11 cellular contexts compared by ENCODE assay signal in genomic region chr13:75415720-75416119, GRCh38.
A peak's percentile ranks its signal among the peaks of the same experiment; 100 is the strongest.
DNase-seq lines count a peak whose midpoint lies in the region; ATAC-seq and TF ChIP-seq lines count a peak whose summit lies in the region.
"Had no signal": no experiment of that assay in that cellular context is flagged by ENCODE, and none has a peak within 500 bp of the region (broad histone marks: within the 10 kb centered on the region; RNA-seq: fewer than 3 reads in every experiment).

No MANE protein-coding gene starts in this region.

- H3K14ac ChIP-seq in neuronal stem cell (ENCODE audit: low read length), result no peak overlapping the region

- TF ChIP-seq CTCF in RWPE2 (IDR thresholded peaks at IDR 0.05; ENCODE audit: poor library complexity, severe bottlenecking) (no peak), fibroblast of villous mesenchyme (IDR thresholded peaks at IDR 0.05; ENCODE audit: insufficient read depth, low read depth, low read length) (no peak)

- H3K27ac ChIP-seq in RWPE2 (ENCODE audit: poor library complexity, severe bottlenecking) (no peak overlapping the region), neuronal stem cell (replicated peaks; ENCODE audit: low read length) (no peak overlapping the region)

- H3K18ac ChIP-seq in neuronal stem cell (ENCODE audit: low read length), result no peak overlapping the region

- H3K9ac ChIP-seq in skeletal muscle satellite cell (ENCODE audit: low read depth, low read length) (no peak overlapping the region), neuronal stem cell (ENCODE audit: low read depth, low read length, poor library complexity) (no peak overlapping the region)

- no peak overlapping the region for H3K23ac ChIP-seq in neuronal stem cell (ENCODE audit: low read depth, low read length, poor library complexity)

- H2BK120ac ChIP-seq in neuronal stem cell (ENCODE audit: low read depth, low read length), result no peak overlapping the region

- peak; percentile 51; the same call in 2 of the 3 replicates for ATAC-seq in RWPE2 (ENCODE audit: low read depth)

- no peak overlapping the region for H2AK5ac ChIP-seq in neuronal stem cell (ENCODE audit: low read depth, low read length)

- H2BK15ac ChIP-seq in neuronal stem cell (ENCODE audit: low read length), result no peak overlapping the region

- H4K91ac ChIP-seq in neuronal stem cell (ENCODE audit: low read depth, low read length, poor library complexity), result no peak overlapping the region

- DNase-seq in GM04504 (ENCODE audit: low read depth), result peak; percentile 65
- DNase-seq in RWPE2 (ENCODE audit: low spot score), result no peak
- DNase-seq in fibroblast of villous mesenchyme (ENCODE audit: low read depth), result peak; percentile 85
- no peak for DNase-seq in hippocampal formation (lab: John Stamatoyannopoulos, UW)
- DNase-seq in neuronal stem cell (ENCODE audit: low spot score), result no peak
- no peak for DNase-seq in anterior cingulate cortex (lab: John Stamatoyannopoulos, UW)
- DNase-seq in cortex of kidney (lab: John Stamatoyannopoulos, UW), result no peak
- DNase-seq: activated naive CD4-positive, alpha-beta T cell treated with anti-CD3 and anti-CD28 coated beads, Interleukin-2, amount 10 ng/mL, durations not matched to agents 7 days and 5 days; NCI-H2227 treated with DMSO at 0.1 percent for 48 hours; ovary had no signal

- no peak overlapping the region for H2BK5ac ChIP-seq in neuronal stem cell (ENCODE audit: low read length)

- H2AFZ ChIP-seq in neuronal stem cell (ENCODE audit: low read length), result no peak overlapping the region

- peaks cover 27% of the 10 kb centered on the region for H3K4me1 ChIP-seq in RWPE2 (ENCODE audit: insufficient read depth, poor library complexity, severe bottlenecking)
- H3K4me1 ChIP-seq in skeletal muscle satellite cell (ENCODE audit: control insufficient read depth, insufficient read depth, low read length), result peaks cover 34% of the 10 kb centered on the region
- H3K4me1 ChIP-seq in neuronal stem cell (ENCODE audit: control insufficient read depth in 2 of 2, insufficient read depth in 1 of 2, low read depth in 1 of 2, low read length in 2 of 2), result peaks cover 10 to 19% of the 10 kb centered on the region in 2 donors

- H3K27me3 ChIP-seq in RWPE2 (ENCODE audit: insufficient read depth, poor library complexity, severe bottlenecking) (no peaks in the 10 kb centered on the region), skeletal muscle satellite cell (ENCODE audit: control insufficient read depth, insufficient read depth, low read length) (peaks cover 6% of the 10 kb centered on the region), neuronal stem cell (ENCODE audit: control insufficient read depth in 3 of 3, insufficient read depth in 3 of 3, low read depth in 1 of 3, low read length in 3 of 3) (no peaks in the 10 kb centered on the region)
- H3K27me3 ChIP-seq: ovary had no signal

- H3K9me3 ChIP-seq in RWPE2 (ENCODE audit: severe bottlenecking) (no peaks in the 10 kb centered on the region), skeletal muscle satellite cell (replicated peaks; ENCODE audit: low read length) (no peaks in the 10 kb centered on the region), neuronal stem cell (replicated peaks in 1 of 2; ENCODE audit: control insufficient read depth in 2 of 2, insufficient read depth in 1 of 2, low read depth in 1 of 2, low read length in 2 of 2) (no peaks in the 10 kb centered on the region)
- H3K9me3 ChIP-seq: ovary had no signal

- H4K8ac ChIP-seq in neuronal stem cell (ENCODE audit: low read depth, low read length), result no peak overlapping the region

- H3K36me3 ChIP-seq in RWPE2 (ENCODE audit: low read depth) (no peaks in the 10 kb centered on the region), skeletal muscle satellite cell (ENCODE audit: insufficient read depth, low read length) (no peaks in the 10 kb centered on the region), neuronal stem cell (replicated peaks in 1 of 2; ENCODE audit: control insufficient read depth in 2 of 2, insufficient read depth in 2 of 2, low read length in 2 of 2) (no peaks in the 10 kb centered on the region)
- H3K36me3 ChIP-seq: ovary had no signal

- no peaks in the 10 kb centered on the region for H3K79me1 ChIP-seq in neuronal stem cell (ENCODE audit: low read depth, low read length)

- H3K4me3 ChIP-seq in RWPE2 (ENCODE audit: severe bottlenecking) (no peak overlapping the region), fibroblast of villous mesenchyme (ENCODE audit: low read depth, low read length) (no peak overlapping the region), skeletal muscle satellite cell (ENCODE audit: low read length) (no peak overlapping the region), neuronal stem cell (ENCODE audit: low read length in 2 of 2) (no peak overlapping the region)
- H3K4me3 ChIP-seq: ovary had no signal

- H3K4ac ChIP-seq in neuronal stem cell (ENCODE audit: low read length), result no peak overlapping the region

- H3K4me2 ChIP-seq in skeletal muscle satellite cell (ENCODE audit: low read length), result peak overlapping the region; percentile 60
- H3K4me2 ChIP-seq in neuronal stem cell (ENCODE audit: insufficient read depth, low read length, poor library complexity, severe bottlenecking), result no peak overlapping the region

- no peak overlapping the region for H2BK12ac ChIP-seq in neuronal stem cell (ENCODE audit: low read length)

Comparison
In these comparisons a context has a peak if more than half of its experiments do, and no peak if none do; other contexts are left out.
1. DNase-seq: peak in GM04504 (single experiment) and fibroblast of villous mesenchyme (single experiment); none in RWPE2 (single experiment), hippocampal formation (0 of 2), neuronal stem cell (single experiment), anterior cingulate cortex (0 of 58) and cortex of kidney (single experiment).